ENCODE assay signal across 7 cellular contexts in genomic region chr13:109318945-109319590, GRCh38.
"Had no signal": no experiment of that assay in that cellular context is flagged by ENCODE, and none has a peak within 500 bp of the region (broad histone marks: within the 10 kb centered on the region; RNA-seq: fewer than 3 reads in every experiment).

No MANE protein-coding gene starts in this region.

- H3K9ac ChIP-seq: KMS-11 had no signal

- H3K27ac ChIP-seq: HL-60, KMS-11 had no signal

- ATAC-seq: HepG2, K562 had no signal

- H3K4me3 ChIP-seq: K562 had no signal

- DNase-seq: IMR-90, KBM-7, KG1 had no signal

- H3K4me2 ChIP-seq: KMS-11 had no signal
